In the genomic region with DNA sequence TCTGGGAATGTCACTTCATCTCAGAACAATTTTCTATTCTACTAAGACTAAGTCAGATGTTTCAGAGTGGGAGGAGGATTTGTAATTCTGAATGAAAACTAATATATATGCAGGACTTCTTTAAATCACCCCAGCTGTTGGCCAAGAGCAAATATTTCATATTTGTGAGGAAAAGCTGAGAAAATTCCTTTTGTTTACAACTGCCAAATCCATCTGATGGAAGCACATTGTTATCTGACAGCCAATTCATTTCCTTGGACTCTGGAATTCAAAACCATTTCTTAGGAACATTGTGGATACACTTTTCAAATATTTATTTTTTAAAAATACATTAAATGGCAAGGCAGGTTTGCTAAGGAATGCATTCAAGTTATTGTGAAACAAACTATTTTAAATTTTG, we compare ENCODE assay signal across 1 cellular context.
TF ChIP-seq lines count a peak whose summit lies in the region.

No MANE protein-coding gene starts in this region.

TF ChIP-seq in SK-N-SH treated with all-trans-retinoic acid at 6 μM for 48 hours, 23 proteins besides CTCF, POLR2A, EP300 and RAD21 (continued from another document):
- TF ChIP-seq CREB5 (CRISPR knock-in tag; IDR thresholded peaks at IDR 0.05; ENCODE audit: low read depth) (no peak), CSDC2 (CRISPR knock-in tag; IDR thresholded peaks at IDR 0.05) (no peak), ZNF8 (CRISPR knock-in tag; IDR thresholded peaks at IDR 0.05) (no peak)
